12 cellular contexts compared by ENCODE assay signal in genomic region chr1:53266038-53266437, GRCh38. TPM values are rescaled to one million over a fixed set of nuclear protein-coding genes. Genes with fewer than 3 reads are reported as not detected.
DNase-seq lines count a peak whose midpoint lies in the region; ATAC-seq and TF ChIP-seq lines count a peak whose summit lies in the region.
"Had no signal": no experiment of that assay in that cellular context is flagged by ENCODE, and none has a peak within 500 bp of the region (broad histone marks: within the 10 kb centered on the region; RNA-seq: fewer than 3 reads in every experiment).

No MANE protein-coding gene starts in this region.

- CTCF ChIA-PET in Panc1 (lab: Charles Lee) = interaction anchor here (0.5 to 1.1 kb wide), 3 partner anchors 127 to 561 kb away, joined by 3 to 4 read pairs (median 4); no protein-coding TSS in a partner anchor

- ATAC-seq in Panc1 = peak; percentile 69
- ATAC-seq in foreskin keratinocyte = peak; percentile 61
- no peak for ATAC-seq in GM19455 (IDR thresholded peaks at IDR 0.05; ENCODE audit: unreplicated experiment)
- no peak for ATAC-seq in GM21619 (IDR thresholded peaks at IDR 0.05; ENCODE audit: unreplicated experiment)
- no peak for ATAC-seq in HG03432 (IDR thresholded peaks at IDR 0.05; ENCODE audit: unreplicated experiment)

- H3K27me3 ChIP-seq in Panc1 (ENCODE audit: control insufficient read depth, insufficient read depth, low read length) (no peaks in the 10 kb centered on the region), foreskin keratinocyte (no peaks in the 10 kb centered on the region)

- TF ChIP-seq CTCF in GM13976 (IDR thresholded peaks at IDR 0.05; ENCODE audit: borderline replicate concordance, control extremely low read depth, extremely low read depth, insufficient read depth, missing control alignments) (peak; percentile 27), Panc1 (IDR thresholded peaks at IDR 0.05) (peak; percentile 70; the same call in 1 of the 2 replicates), foreskin keratinocyte (conservative IDR thresholded peaks at IDR 0.05) (peak; percentile 59)

- BruUV-seq in Panc1 (replicated peaks; lab: Mats Ljungman, UMichigan) = no TSS peak

- DNase-seq in ACHN (peak; percentile 23), GM13976 (ENCODE audit: low spot score) (no peak), Panc1 (ENCODE audit: low read depth, low spot score) (no peak), foreskin keratinocyte (no peak), SW 1271 (lab: John Stamatoyannopoulos, UW) (no peak)
- DNase-seq: activated naive CD4-positive, alpha-beta T cell treated with Interleukin-2 at 50 U/mL for 16 hours; midbrain; T-helper 9 cell had no signal

- intact Hi-C loops in Panc1 (cut with micrococcal nuclease; ENCODE audit: unreplicated experiment) = no loop called here

- in situ Hi-C loops in ACHN (cut with HindIII; ENCODE audit: low pct_ligation_motif_present, low pct_unique_long_range_greater_than_20kb, low sequenced_read_pairs) = no loop called here
- in situ Hi-C loops in GM13976 (cut with MboI; ENCODE audit: low sequenced_read_pairs, unreplicated experiment) = no loop called here
- in situ Hi-C loops in Panc1 (cut with HindIII; ENCODE audit: low pct_unique_long_range_greater_than_20kb, low sequenced_read_pairs) = no loop called here

- H3K4me1 ChIP-seq in Panc1 (ENCODE audit: control insufficient read depth, insufficient read depth, low read length) (no peaks in the 10 kb centered on the region), foreskin keratinocyte (no peaks in the 10 kb centered on the region)

- POLR2A ChIA-PET in Panc1 (lab: Charles Lee) = interaction anchor here (0.6 kb wide), 1 partner anchor 178 kb away, joined by 10 read pairs; no protein-coding TSS in a partner anchor

- H3K27ac ChIP-seq in Panc1 (ENCODE audit: low read length) (no peak overlapping the region), foreskin keratinocyte (no peak overlapping the region)
- H3K27ac ChIP-seq: thoracic aorta had no signal

- H3K4me3 ChIP-seq in Panc1 (ENCODE audit: low read depth in 2 of 2, low read length in 2 of 2) = no peak overlapping the region
- H3K4me3 ChIP-seq: thoracic aorta had no signal

- H3K36me3 ChIP-seq in Panc1 (ENCODE audit: control insufficient read depth, insufficient read depth, low read length) = no peaks in the 10 kb centered on the region

- no peaks in the 10 kb centered on the region for H3K9me3 ChIP-seq in Panc1 (ENCODE audit: control insufficient read depth, insufficient read depth, low read depth, low read length)
- H3K9me3 ChIP-seq: thoracic aorta had no signal

RNA-seq across cellular contexts. Expression of gene MAGOH, which starts 27.7 kb away (rescaled TPM):
- 63.8 TPM for total RNA-seq in Panc1 (2021; ENCODE audit: unreplicated experiment)
- polyA plus RNA-seq in Panc1 (2012; ENCODE audit: insufficient read length) = 66.0 TPM
- total RNA-seq in foreskin keratinocyte = 47.4 and 68.3 TPM in 2 replicates
- 114 and 133 TPM in 2 replicates for polyA plus RNA-seq in foreskin keratinocyte

RNA-seq across cellular contexts. Expression of gene CZIB, which starts 45.6 kb away (rescaled TPM):
- 57.2 TPM for total RNA-seq in Panc1 (2021; ENCODE audit: unreplicated experiment)
- polyA plus RNA-seq in Panc1 (2012; ENCODE audit: insufficient read length) = 53.2 TPM
- total RNA-seq in foreskin keratinocyte = 32.6 and 35.6 TPM in 2 replicates
- polyA plus RNA-seq in foreskin keratinocyte = 37.2 and 43.3 TPM in 2 replicates

Comparison
In these comparisons a context has a peak if more than half of its experiments do, and no peak if none do; other contexts are left out.
1. ATAC-seq: peak in Panc1 (single experiment) and foreskin keratinocyte (single experiment); none in GM19455 (single experiment), GM21619 (single experiment) and HG03432 (single experiment).
2. Peak in every context shown above with its lines, with median percentiles within 50 percentile points of each other: CTCF ChIP-seq.